Comparison of ENCODE assay signal across 11 cellular contexts in the genomic region with DNA sequence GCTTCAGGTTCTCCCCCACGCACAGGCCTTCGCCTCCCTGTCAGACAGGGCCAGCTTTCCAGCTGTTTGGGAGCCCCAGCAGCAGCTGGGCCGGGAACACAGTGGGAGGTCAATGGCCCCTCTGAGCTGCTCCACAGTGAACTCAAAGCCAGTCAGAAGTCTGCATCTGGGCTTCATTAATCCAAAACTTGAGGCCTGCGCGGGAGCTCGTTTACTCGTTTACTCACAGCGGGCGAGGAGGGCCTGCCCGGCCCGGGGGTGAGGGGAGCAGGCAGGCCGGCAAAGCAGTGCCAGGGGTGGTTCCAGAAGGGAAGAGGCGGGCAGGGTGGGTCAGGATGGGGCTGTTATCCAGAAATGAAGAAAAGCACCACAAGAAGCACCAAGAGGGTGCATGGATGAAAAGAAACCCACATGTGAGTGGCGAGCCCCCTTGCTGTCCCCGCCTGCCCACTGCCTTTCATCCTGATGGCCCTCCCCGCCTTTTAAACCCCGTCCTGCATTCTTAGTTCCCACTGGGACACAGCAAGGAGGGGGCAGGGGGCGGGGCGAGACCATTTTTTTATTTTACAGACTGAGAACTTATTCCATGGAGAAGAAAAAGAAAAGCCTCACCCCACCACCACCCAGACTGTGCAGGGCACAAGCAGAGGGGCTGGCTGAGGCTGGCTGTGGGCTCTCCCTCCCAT. TPM values are rescaled to one million over a fixed set of nuclear protein-coding genes. Genes with fewer than 3 reads are reported as not detected.
A peak's percentile ranks its signal among the peaks of the same experiment; 100 is the strongest.
DNase-seq lines count a peak whose midpoint lies in the region; ATAC-seq and TF ChIP-seq lines count a peak whose summit lies in the region.
"Had no signal": no experiment of that assay in that cellular context is flagged by ENCODE, and none has a peak within 500 bp of the region (broad histone marks: within the 10 kb centered on the region; RNA-seq: fewer than 3 reads in every experiment).

No MANE protein-coding gene starts in this region.

- ATAC-seq in SK-N-SH treated with all-trans-retinoic acid at 6 μM for 48 hours, result no peak
- ATAC-seq in heart left ventricle, result peak; percentile 9 to 54 (median 32)
- ATAC-seq in upper lobe of right lung, result peak; percentile 21
- no peak for ATAC-seq in GM19397 (IDR thresholded peaks at IDR 0.05; ENCODE audit: unreplicated experiment)

- H3K27ac ChIP-seq in SK-N-SH (ENCODE audit: low read depth in 2 of 2, low read length in 1 of 2) (peak overlapping the region in 1 of 2 experiments; percentile 56; a peak in 1 of 4 replicates), heart left ventricle (peak overlapping the region; percentile 87 to 99 (median 92)), neural progenitor cell (peak overlapping the region; percentile 87), upper lobe of right lung (peak overlapping the region; percentile 82)

- H3K9me2 ChIP-seq in SK-N-SH, result no peaks in the 10 kb centered on the region

- H3F3A ChIP-seq in SK-N-SH (replicated peaks; ENCODE audit: insufficient read depth) (no peaks in the 10 kb centered on the region), neural progenitor cell (ENCODE audit: low read depth) (peaks cover 38% of the 10 kb centered on the region)

- TF ChIP-seq RAD21 in SK-N-SH (IDR thresholded peaks at IDR 0.05; ENCODE audit: low read length), result no peak

- peak overlapping the region; percentile 67 for H3K4me3 Mint-ChIP-seq in neural progenitor cell

- peaks cover 49% of the 10 kb centered on the region for H3K4me1 Mint-ChIP-seq in neural progenitor cell

- POLR2A ChIA-PET in SK-N-SH (lab: Yijun Ruan, JAX), result interaction anchor here (0.7 to 2.2 kb wide), 2 partner anchors 49 to 571 kb away, joined by 5 to 9 read pairs; a partner anchor contains a TSS

- H2AFZ ChIP-seq in SK-N-SH (ENCODE audit: low read depth), result 0 out of 2 replicates have a peak overlapping the region, but pooled peaks have one; percentile 6
- peak overlapping the region; percentile 35 for H2AFZ ChIP-seq in neural progenitor cell (replicated peaks)

- no peak overlapping the region for H3K9ac ChIP-seq in SK-N-SH
- no peak overlapping the region for H3K9ac ChIP-seq in neural progenitor cell

- peak; percentile 71 for DNase-seq in SK-N-SH
- peak; percentile 66 to 73 (median 69) for DNase-seq in heart left ventricle
- peak; percentile 79 for DNase-seq in neural progenitor cell (ENCODE audit: low spot score)
- DNase-seq in upper lobe of right lung, result no peak
- DNase-seq in NCI-H128 (lab: John Stamatoyannopoulos, UW; ENCODE audit: unreplicated experiment), result no peak
- no peak for DNase-seq in A172 (ENCODE audit: low spot score)
- DNase-seq: activated effector memory CD4-positive, alpha-beta T cell treated with anti-CD3 and anti-CD28 coated beads, Interleukin-2, amount 50 U/mL, for 16 hours; stimulated activated CD4-positive, alpha-beta T cell treated with anti-CD3 and anti-CD28 coated beads, Interleukin-1b, Interleukin-23, amount 100 ng/mL, for 48 hours; T1000 had no signal

- WGBS in SK-N-SH (ENCODE audit: low lambda C conversion rate), result 75% methylated on average over 19 of the region's 19 CpGs
- WGBS in heart left ventricle, 4 donors, result 22 to 38% (median 28%) methylated on average over 13 to 19 of the region's 19 CpGs

- H3K36me3 Mint-ChIP-seq in neural progenitor cell, result no peaks in the 10 kb centered on the region

- H4K20me1 ChIP-seq in SK-N-SH (ENCODE audit: insufficient read depth) (no peaks in the 10 kb centered on the region), neural progenitor cell (ENCODE audit: low read depth) (no peaks in the 10 kb centered on the region)

- TF ChIP-seq POLR2A in heart left ventricle (IDR thresholded peaks at IDR 0.05), result no peak

- TF ChIP-seq EP300 in SK-N-SH (IDR thresholded peaks at IDR 0.05; ENCODE audit: borderline replicate concordance in 1 of 2, low read depth in 1 of 2, low read length in 1 of 2), result no peak

- H3K9me3 ChIP-seq in SK-N-SH (no peaks in the 10 kb centered on the region), heart left ventricle (no peaks in the 10 kb centered on the region), neural progenitor cell (ENCODE audit: low read depth) (no peaks in the 10 kb centered on the region), upper lobe of right lung (no peaks in the 10 kb centered on the region)

- TF ChIP-seq CTCF in SK-N-SH (IDR thresholded peaks at IDR 0.05) (no peak), heart left ventricle (IDR thresholded peaks at IDR 0.05) (no peak), neural progenitor cell (IDR thresholded peaks at IDR 0.05) (no peak), upper lobe of right lung (IDR thresholded peaks at IDR 0.05) (no peak)

- H3K9me3 Mint-ChIP-seq in neural progenitor cell, result no peaks in the 10 kb centered on the region

- peaks cover 0 to 23% of the 10 kb centered on the region in 2 experiments; a peak in 1 of 4 replicates for H3K4me1 ChIP-seq in SK-N-SH (ENCODE audit: control insufficient read depth in 1 of 2, insufficient read depth in 2 of 2, low read depth in 1 of 2, low read length in 1 of 2)
- peaks cover 22 to 54% (median 40%) of the 10 kb centered on the region in 12 donors for H3K4me1 ChIP-seq in heart left ventricle
- peaks cover 22% of the 10 kb centered on the region for H3K4me1 ChIP-seq in neural progenitor cell
- H3K4me1 ChIP-seq in upper lobe of right lung, result peaks cover 15% of the 10 kb centered on the region

- peaks cover 11% of the 10 kb centered on the region for H3K27me3 Mint-ChIP-seq in neural progenitor cell (ENCODE audit: insufficient read depth, low read depth)

- no peak overlapping the region for H3K4me2 ChIP-seq in SK-N-SH
- peak overlapping the region; percentile 64 for H3K4me2 ChIP-seq in neural progenitor cell

- peak overlapping the region; percentile 96 for H3K27ac Mint-ChIP-seq in neural progenitor cell

- intact Hi-C loops in heart left ventricle (cut with DNase I) (loop anchor here in 7 of 10 donors (1.0 to 10.0 kb wide), 11 partner anchors 32 to 52 kb away; a partner anchor contains a TSS), upper lobe of right lung (cut with DNase I) (no loop called here)

- H3K27me3 ChIP-seq in SK-N-SH (ENCODE audit: insufficient read depth) (no peaks in the 10 kb centered on the region), heart left ventricle (no peaks in the 10 kb centered on the region), neural progenitor cell (no peaks in the 10 kb centered on the region), upper lobe of right lung (no peaks in the 10 kb centered on the region)

- H3K4me3 ChIP-seq in SK-N-SH (ENCODE audit: low read depth in 2 of 2, low read length in 1 of 2) (no peak overlapping the region), heart left ventricle (peak overlapping the region in 10 of 12 donors; percentile 2 to 49 (median 31)), neural progenitor cell (peak overlapping the region; percentile 5), upper lobe of right lung (peak overlapping the region; percentile 12)

- H3K79me2 ChIP-seq in SK-N-SH (ENCODE audit: insufficient read depth) (no peaks in the 10 kb centered on the region), neural progenitor cell (ENCODE audit: low read depth) (no peaks in the 10 kb centered on the region)

- CTCF ChIA-PET in SK-N-SH (lab: Yijun Ruan, JAX), result interaction anchor here (1.4 kb wide), 1 partner anchor 11 kb away, joined by 4 read pairs; no protein-coding TSS in a partner anchor

- no peaks in the 10 kb centered on the region for H3K36me3 ChIP-seq in SK-N-SH (replicated peaks in 1 of 2; ENCODE audit: control insufficient read depth in 1 of 2, insufficient read depth in 2 of 2, low read length in 1 of 2)
- no peaks in the 10 kb centered on the region for H3K36me3 ChIP-seq in heart left ventricle
- no peaks in the 10 kb centered on the region for H3K36me3 ChIP-seq in neural progenitor cell
- no peaks in the 10 kb centered on the region for H3K36me3 ChIP-seq in upper lobe of right lung

TF ChIP-seq in SK-N-SH, 30 proteins besides CTCF, POLR2A, EP300 and RAD21:
- no peak for TF ChIP-seq TAF1 (IDR thresholded peaks at IDR 0.05; ENCODE audit: borderline replicate concordance, low read depth, low read length)

TF ChIP-seq in SK-N-SH treated with all-trans-retinoic acid at 6 μM for 48 hours, 23 proteins besides CTCF, POLR2A, EP300 and RAD21 (continues in another document):
- TF ChIP-seq, protein P1, sequence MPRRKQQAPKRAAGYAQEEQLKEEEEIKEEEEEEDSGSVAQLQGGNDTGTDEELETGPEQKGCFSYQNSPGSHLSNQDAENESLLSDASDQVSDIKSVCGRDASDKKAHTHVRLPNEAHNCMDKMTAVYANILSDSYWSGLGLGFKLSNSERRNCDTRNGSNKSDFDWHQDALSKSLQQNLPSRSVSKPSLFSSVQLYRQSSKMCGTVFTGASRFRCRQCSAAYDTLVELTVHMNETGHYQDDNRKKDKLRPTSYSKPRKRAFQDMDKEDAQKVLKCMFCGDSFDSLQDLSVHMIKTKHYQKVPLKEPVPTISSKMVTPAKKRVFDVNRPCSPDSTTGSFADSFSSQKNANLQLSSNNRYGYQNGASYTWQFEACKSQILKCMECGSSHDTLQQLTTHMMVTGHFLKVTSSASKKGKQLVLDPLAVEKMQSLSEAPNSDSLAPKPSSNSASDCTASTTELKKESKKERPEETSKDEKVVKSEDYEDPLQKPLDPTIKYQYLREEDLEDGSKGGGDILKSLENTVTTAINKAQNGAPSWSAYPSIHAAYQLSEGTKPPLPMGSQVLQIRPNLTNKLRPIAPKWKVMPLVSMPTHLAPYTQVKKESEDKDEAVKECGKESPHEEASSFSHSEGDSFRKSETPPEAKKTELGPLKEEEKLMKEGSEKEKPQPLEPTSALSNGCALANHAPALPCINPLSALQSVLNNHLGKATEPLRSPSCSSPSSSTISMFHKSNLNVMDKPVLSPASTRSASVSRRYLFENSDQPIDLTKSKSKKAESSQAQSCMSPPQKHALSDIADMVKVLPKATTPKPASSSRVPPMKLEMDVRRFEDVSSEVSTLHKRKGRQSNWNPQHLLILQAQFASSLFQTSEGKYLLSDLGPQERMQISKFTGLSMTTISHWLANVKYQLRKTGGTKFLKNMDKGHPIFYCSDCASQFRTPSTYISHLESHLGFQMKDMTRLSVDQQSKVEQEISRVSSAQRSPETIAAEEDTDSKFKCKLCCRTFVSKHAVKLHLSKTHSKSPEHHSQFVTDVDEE (CRISPR knock-in tag; IDR thresholded peaks at IDR 0.05), result no peak
- TF ChIP-seq RARB (CRISPR knock-in tag; IDR thresholded peaks at IDR 0.05), result no peak

RNA-seq across cellular contexts. Expression of a gene that starts 37.0 kb away (rescaled TPM):
- polyA plus RNA-seq in SK-N-SH (2012; rRNA removed) (34.8 and 40.9 TPM in 2 replicates), heart left ventricle (10 to 100 TPM; 11.7 to 17.0 TPM)
- polyA plus RNA-seq in SK-N-SH (2012; cell fraction: cytosol; rRNA removed), result 13.7 and 21.8 TPM in 2 replicates
- 70.5 and 71.1 TPM in 2 replicates for polyA plus RNA-seq in SK-N-SH (2012; cell fraction: nucleus; rRNA removed)
- total RNA-seq in heart left ventricle (10 to 100 TPM; 15.6 to 29.6 (median 22.0) TPM), neural progenitor cell (ENCODE audit: low replicate concordance) (39.1 and 103 TPM in 2 replicates), upper lobe of right lung (37.7 TPM)
- total RNA-seq in A172 (2014; rRNA removed; shearing (Covaris generic)), result 38.4 and 40.1 TPM in 2 replicates

RNA-seq across cellular contexts. Expression of a gene that starts 49.0 kb away (rescaled TPM):
- polyA plus RNA-seq in SK-N-SH (2012; rRNA removed) (11.8 and 13.4 TPM in 2 replicates), heart left ventricle (10 to 100 TPM; 18.3 to 33.4 TPM)
- 7.2 and 10.5 TPM in 2 replicates for polyA plus RNA-seq in SK-N-SH (2012; cell fraction: cytosol; rRNA removed)
- 18.7 and 27.3 TPM in 2 replicates for polyA plus RNA-seq in SK-N-SH (2012; cell fraction: nucleus; rRNA removed)
- total RNA-seq in heart left ventricle (10 to 100 TPM; 13.3 to 18.4 (median 16.8) TPM), neural progenitor cell (ENCODE audit: low replicate concordance) (4.0 and 17.3 TPM in 2 replicates), upper lobe of right lung (8.6 TPM)
- 33.5 and 37.9 TPM in 2 replicates for total RNA-seq in A172 (2014; rRNA removed; shearing (Covaris generic))

Comparison
In these comparisons a context has a peak if more than half of its experiments do, and no peak if none do; other contexts are left out.
1. DNase-seq: peak in SK-N-SH (single experiment), heart left ventricle (5 of 5) and neural progenitor cell (single experiment); none in upper lobe of right lung (single experiment), NCI-H128 (single experiment) and A172 (single experiment).
2. H3K4me3 ChIP-seq: peak in heart left ventricle (10 of 12), neural progenitor cell (single experiment) and upper lobe of right lung (single experiment); none in SK-N-SH (0 of 2).
3. ATAC-seq: peak in heart left ventricle (4 of 4) and upper lobe of right lung (single experiment); none in SK-N-SH treated with all-trans-retinoic acid at 6 μM for 48 hours (single experiment) and GM19397 (single experiment).